16 cellular contexts compared by ENCODE assay signal in genomic region chr20:24785141-24785924, GRCh38.
DNase-seq lines count a peak whose midpoint lies in the region; ATAC-seq and TF ChIP-seq lines count a peak whose summit lies in the region.
"Had no signal": no experiment of that assay in that cellular context is flagged by ENCODE, and none has a peak within 500 bp of the region (broad histone marks: within the 10 kb centered on the region; RNA-seq: fewer than 3 reads in every experiment).

No MANE protein-coding gene starts in this region.

- CTCF ChIA-PET in PC-9 (lab: Charles Lee): no interaction called here

- no peaks in the 10 kb centered on the region for H3F3A ChIP-seq in PC-9 (ENCODE audit: insufficient read depth, low read depth)

- H3K9me2 ChIP-seq in PC-9 (ENCODE audit: insufficient read depth): no peaks in the 10 kb centered on the region

- H3K27ac Mint-ChIP-seq in activated naive CD4-positive, alpha-beta T cell treated with anti-CD3 and anti-CD28 coated beads, Interleukin-2, amount 50 U/mL, for 24 hours: peak overlapping the region; percentile 41
- H3K27ac Mint-ChIP-seq in stimulated activated effector memory CD8-positive, alpha-beta T cell treated with anti-CD3 and anti-CD28 coated beads, Interleukin-12 subunit alpha, Interleukin-12 subunit beta, amount 100 ng/mL, for 72 hours: peak overlapping the region; percentile 15
- no peak overlapping the region for H3K27ac Mint-ChIP-seq in nephron progenitor cell
- H3K27ac Mint-ChIP-seq: activated T-helper 2 cell treated with anti-CD3 and anti-CD28 coated beads, Interferon-gamma antibody, Interleukin-2, Interleukin-4, amounts not matched to agents 10 μg/mL and 5 μg/mL and 100 μg/mL, durations not matched to agents 14 hours and 24 hours and 36 hours had no signal

- POLR2A ChIA-PET in PC-9 (lab: Charles Lee; ENCODE audit: unreplicated experiment): no interaction called here

- intact Hi-C loops in PC-9 (cut with micrococcal nuclease; ENCODE audit: unreplicated experiment): loop anchor here (5.0 to 10.0 kb wide), 4 partner anchors 132 to 621 kb away; no protein-coding TSS in a partner anchor

- TF ChIP-seq CTCF in PC-9 (conservative IDR thresholded peaks at IDR 0.05) (no peak), fibroblast of the aortic adventitia (IDR thresholded peaks at IDR 0.05; ENCODE audit: insufficient read depth, low read length) (no peak), nephron progenitor cell (IDR thresholded peaks at IDR 0.05) (no peak)

- no peaks in the 10 kb centered on the region for H4K20me1 ChIP-seq in PC-9 (ENCODE audit: insufficient read depth)

- H3K4me3 Mint-ChIP-seq in activated naive CD4-positive, alpha-beta T cell treated with anti-CD3 and anti-CD28 coated beads, Interleukin-2, amount 50 U/mL, for 24 hours: no peak overlapping the region
- no peak overlapping the region for H3K4me3 Mint-ChIP-seq in stimulated activated effector memory CD8-positive, alpha-beta T cell treated with anti-CD3 and anti-CD28 coated beads, Interleukin-12 subunit alpha, Interleukin-12 subunit beta, amount 100 ng/mL, for 72 hours
- no peak overlapping the region for H3K4me3 Mint-ChIP-seq in nephron progenitor cell
- H3K4me3 Mint-ChIP-seq: central memory CD8-positive, alpha-beta T cell; naive thymus-derived CD4-positive, alpha-beta T cell had no signal

- no TSS peak for BruUV-seq in PC-9 (replicated peaks; lab: Mats Ljungman, UMichigan)

- no peak for DNase-seq in activated naive CD4-positive, alpha-beta T cell treated with Interleukin-2 at 50 U/mL for 16 hours
- peak; percentile 45 to 50 for DNase-seq in PC-9
- DNase-seq in fibroblast of the aortic adventitia (ENCODE audit: low read depth): peak; percentile 43
- no peak for DNase-seq in stimulated activated effector memory CD8-positive, alpha-beta T cell treated with anti-CD3 and anti-CD28 coated beads, Interleukin-12 subunit alpha, Interleukin-12 subunit beta, amount 100 ng/mL, for 72 hours (ENCODE audit: low spot score in 2 of 2)
- DNase-seq in NCI-H1930 (lab: John Stamatoyannopoulos, UW): no peak
- DNase-seq in nephron progenitor cell: no peak
- DNase-seq: DMS53; naive thymus-derived CD4-positive, alpha-beta T cell; NCI-H1092; small intestine; thyroid gland had no signal

- H2AFZ ChIP-seq in PC-9: no peak overlapping the region

- no peaks in the 10 kb centered on the region for H3K27me3 ChIP-seq in PC-9 (ENCODE audit: insufficient read depth, low read depth)
- H3K27me3 ChIP-seq: thyroid gland had no signal

- no peak for ATAC-seq in stimulated activated effector memory CD8-positive, alpha-beta T cell treated with anti-CD3 and anti-CD28 coated beads, Interleukin-12 subunit alpha, Interleukin-12 subunit beta, amount 100 ng/mL, for 72 hours
- ATAC-seq in GM19397 (IDR thresholded peaks at IDR 0.05; ENCODE audit: unreplicated experiment): no peak
- ATAC-seq: naive thymus-derived CD4-positive, alpha-beta T cell had no signal

- H3K9me3 ChIP-seq in PC-9 (ENCODE audit: insufficient read depth, low read depth): no peaks in the 10 kb centered on the region
- H3K9me3 ChIP-seq: esophagus muscularis mucosa, thyroid gland had no signal

- H3K79me2 ChIP-seq in PC-9 (ENCODE audit: low read depth): no peaks in the 10 kb centered on the region

- H3K4me3 ChIP-seq in PC-9 (no peak overlapping the region), fibroblast of the aortic adventitia (ENCODE audit: low read depth, low read length) (no peak overlapping the region)
- H3K4me3 ChIP-seq: esophagus muscularis mucosa, thyroid gland had no signal

- H3K9me3 Mint-ChIP-seq in activated naive CD4-positive, alpha-beta T cell treated with anti-CD3 and anti-CD28 coated beads, Interleukin-2, amount 50 U/mL, for 24 hours: no peaks in the 10 kb centered on the region
- H3K9me3 Mint-ChIP-seq in stimulated activated effector memory CD8-positive, alpha-beta T cell treated with anti-CD3 and anti-CD28 coated beads, Interleukin-12 subunit alpha, Interleukin-12 subunit beta, amount 100 ng/mL, for 72 hours: no peaks in the 10 kb centered on the region
- H3K9me3 Mint-ChIP-seq in nephron progenitor cell: no peaks in the 10 kb centered on the region
- H3K9me3 Mint-ChIP-seq: activated T-helper 2 cell treated with anti-CD3 and anti-CD28 coated beads, Interferon-gamma antibody, Interleukin-2, Interleukin-4, amounts not matched to agents 10 μg/mL and 5 μg/mL and 100 μg/mL, durations not matched to agents 14 hours and 24 hours and 36 hours; central memory CD8-positive, alpha-beta T cell; naive thymus-derived CD4-positive, alpha-beta T cell had no signal

- no peaks in the 10 kb centered on the region for H3K4me1 ChIP-seq in PC-9 (replicated peaks; ENCODE audit: insufficient read depth)

- H3K27ac ChIP-seq in PC-9: no peak overlapping the region
- H3K27ac ChIP-seq: esophagus muscularis mucosa had no signal

- H3K36me3 Mint-ChIP-seq in activated naive CD4-positive, alpha-beta T cell treated with anti-CD3 and anti-CD28 coated beads, Interleukin-2, amount 50 U/mL, for 24 hours: no peaks in the 10 kb centered on the region
- no peaks in the 10 kb centered on the region for H3K36me3 Mint-ChIP-seq in stimulated activated effector memory CD8-positive, alpha-beta T cell treated with anti-CD3 and anti-CD28 coated beads, Interleukin-12 subunit alpha, Interleukin-12 subunit beta, amount 100 ng/mL, for 72 hours
- H3K36me3 Mint-ChIP-seq in nephron progenitor cell (ENCODE audit: low read depth): no peaks in the 10 kb centered on the region
- H3K36me3 Mint-ChIP-seq: naive thymus-derived CD4-positive, alpha-beta T cell had no signal

- H3K36me3 ChIP-seq in PC-9 (ENCODE audit: low read depth): no peaks in the 10 kb centered on the region
- H3K36me3 ChIP-seq: esophagus muscularis mucosa, thyroid gland had no signal

- no peaks in the 10 kb centered on the region for H3K27me3 Mint-ChIP-seq in activated naive CD4-positive, alpha-beta T cell treated with anti-CD3 and anti-CD28 coated beads, Interleukin-2, amount 50 U/mL, for 24 hours
- H3K27me3 Mint-ChIP-seq in nephron progenitor cell (ENCODE audit: low read depth, poor library complexity): peaks cover 22% of the 10 kb centered on the region

- no peak overlapping the region for H3K4me2 ChIP-seq in PC-9

- H3K4me1 Mint-ChIP-seq in activated naive CD4-positive, alpha-beta T cell treated with anti-CD3 and anti-CD28 coated beads, Interleukin-2, amount 50 U/mL, for 24 hours: no peaks in the 10 kb centered on the region
- no peaks in the 10 kb centered on the region for H3K4me1 Mint-ChIP-seq in stimulated activated effector memory CD8-positive, alpha-beta T cell treated with anti-CD3 and anti-CD28 coated beads, Interleukin-12 subunit alpha, Interleukin-12 subunit beta, amount 100 ng/mL, for 72 hours
- peaks cover 7% of the 10 kb centered on the region for H3K4me1 Mint-ChIP-seq in nephron progenitor cell
- H3K4me1 Mint-ChIP-seq: central memory CD8-positive, alpha-beta T cell had no signal

Comparison
In these comparisons a context has a peak if more than half of its experiments do, and no peak if none do; other contexts are left out.
1. DNase-seq: peak in PC-9 (2 of 2) and fibroblast of the aortic adventitia (single experiment); none in activated naive CD4-positive, alpha-beta T cell treated with Interleukin-2 at 50 U/mL for 16 hours (single experiment), stimulated activated effector memory CD8-positive, alpha-beta T cell treated with anti-CD3 and anti-CD28 coated beads, Interleukin-12 subunit alpha, Interleukin-12 subunit beta, amount 100 ng/mL, for 72 hours (0 of 2), NCI-H1930 (0 of 2) and nephron progenitor cell (single experiment).